1 cellular context compared by ENCODE assay signal in the genomic region with DNA sequence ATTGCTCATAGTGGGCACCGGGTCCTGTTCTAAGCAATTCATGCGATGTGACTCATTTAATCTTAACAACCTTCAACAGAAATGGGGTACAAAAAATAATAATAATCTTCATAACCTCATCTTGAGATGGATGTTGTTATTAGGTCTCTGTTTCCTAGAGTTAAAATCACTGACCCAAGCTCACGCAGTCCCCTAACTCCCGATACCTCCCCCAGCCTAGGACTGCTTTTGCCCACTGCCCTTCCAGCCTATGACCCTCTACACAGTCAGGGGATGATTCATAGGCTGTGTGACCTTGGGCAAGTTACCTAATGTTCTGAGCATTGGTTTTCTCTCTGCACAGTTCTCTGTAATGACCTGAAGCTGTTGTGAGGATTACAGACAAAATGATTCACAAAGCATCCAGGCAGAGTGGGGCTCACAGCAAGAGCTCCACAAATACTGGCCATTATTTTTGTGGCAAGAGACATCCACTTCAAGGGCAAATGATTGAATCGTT.
TF ChIP-seq lines count a peak whose summit lies in the region.

No MANE protein-coding gene starts in this region.

TF ChIP-seq in GM23338, 12 proteins besides CTCF, POLR2A, EP300 and RAD21 (continued from another document):
- TF ChIP-seq ZNF462 (CRISPR knock-in tag; IDR thresholded peaks at IDR 0.05) (no peak), CREB1 (CRISPR knock-in tag; IDR thresholded peaks at IDR 0.05; ENCODE audit: low read depth) (no peak), ZNF114 (CRISPR knock-in tag; IDR thresholded peaks at IDR 0.05) (no peak), NANOG (IDR thresholded peaks at IDR 0.05; ENCODE audit: borderline replicate concordance) (no peak), ZNF331 (CRISPR knock-in tag; IDR thresholded peaks at IDR 0.05; ENCODE audit: low read depth) (no peak)
- TF ChIP-seq, protein P1, sequence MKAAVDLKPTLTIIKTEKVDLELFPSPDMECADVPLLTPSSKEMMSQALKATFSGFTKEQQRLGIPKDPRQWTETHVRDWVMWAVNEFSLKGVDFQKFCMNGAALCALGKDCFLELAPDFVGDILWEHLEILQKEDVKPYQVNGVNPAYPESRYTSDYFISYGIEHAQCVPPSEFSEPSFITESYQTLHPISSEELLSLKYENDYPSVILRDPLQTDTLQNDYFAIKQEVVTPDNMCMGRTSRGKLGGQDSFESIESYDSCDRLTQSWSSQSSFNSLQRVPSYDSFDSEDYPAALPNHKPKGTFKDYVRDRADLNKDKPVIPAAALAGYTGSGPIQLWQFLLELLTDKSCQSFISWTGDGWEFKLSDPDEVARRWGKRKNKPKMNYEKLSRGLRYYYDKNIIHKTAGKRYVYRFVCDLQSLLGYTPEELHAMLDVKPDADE (IDR thresholded peaks at IDR 0.05), result no peak
